25 cellular contexts compared by ENCODE assay signal in genomic region chr3:132198601-132199000, GRCh38.
"Had no signal": no experiment of that assay in that cellular context is flagged by ENCODE, and none has a peak within 500 bp of the region (broad histone marks: within the 10 kb centered on the region; RNA-seq: fewer than 3 reads in every experiment).

No MANE protein-coding gene starts in this region.

- DNase-seq: colonic mucosa; effector CD8-positive, alpha-beta T cell; endodermal cell; hypothalamus; immature natural killer cell; naive thymus-derived CD8-positive, alpha-beta T cell; nephron progenitor cell; occipital lobe; ovary; posterior cingulate gyrus; psoas muscle; right cardiac atrium; sigmoid colon; stimulated activated CD4-positive, alpha-beta T cell treated with anti-CD3 and anti-CD28 coated beads, Interleukin-15, amount 100 ng/mL, for 24 hours; stimulated activated CD4-positive, alpha-beta T cell treated with anti-CD3 and anti-CD28 coated beads, Interleukin-2, amount 100 ng/mL, for 48 hours; stimulated activated naive B cell treated with anti-CD40 and anti-IgM and Interleukin-4, amounts not matched to agents 10 μg/mL and 1 μg/mL and 100 μg/mL, for 72 hours; stimulated activated naive CD8-positive, alpha-beta T cell treated with anti-CD3 and anti-CD28 coated beads, Interleukin-15, amount 100 ng/mL, for 72 hours; thyroid gland had no signal

- H3K27me3 Mint-ChIP-seq: dendritic cell treated with granulocyte-macrophage colony-stimulating factor and Interleukin-4, amounts not matched to agents 40 ng/mL and 50 ng/mL, for 4 days had no signal

- H3K36me3 ChIP-seq: colonic mucosa, ovary, sigmoid colon, thyroid gland had no signal

- H3K4me1 ChIP-seq: colonic mucosa, psoas muscle, sigmoid colon had no signal

- H3K4me3 ChIP-seq: colonic mucosa, ovary, psoas muscle, sigmoid colon, skin epidermis, thyroid gland had no signal

- H3K4me3 Mint-ChIP-seq: central memory CD8-positive, alpha-beta T cell; dendritic cell treated with granulocyte-macrophage colony-stimulating factor and Interleukin-4, amounts not matched to agents 40 ng/mL and 50 ng/mL, for 4 days; endodermal cell; immature natural killer cell; naive thymus-derived CD8-positive, alpha-beta T cell; nephron progenitor cell; stimulated activated naive B cell treated with anti-CD40 and anti-IgM and Interleukin-4, amounts not matched to agents 10 μg/mL and 1 μg/mL and 100 μg/mL, for 72 hours; stimulated activated naive CD8-positive, alpha-beta T cell treated with anti-CD3 and anti-CD28 coated beads, Interleukin-15, amount 100 ng/mL, for 72 hours; type B pancreatic cell had no signal

- H3K9me3 ChIP-seq: colonic mucosa, ovary, psoas muscle, sigmoid colon, thyroid gland had no signal

- H3K36me3 Mint-ChIP-seq: immature natural killer cell; naive thymus-derived CD8-positive, alpha-beta T cell; stimulated activated naive B cell treated with anti-CD40 and anti-IgM and Interleukin-4, amounts not matched to agents 10 μg/mL and 1 μg/mL and 100 μg/mL, for 72 hours; type B pancreatic cell had no signal

- ATAC-seq: esophagus mucosa; left lobe of liver; naive thymus-derived CD8-positive, alpha-beta T cell; psoas muscle; right cardiac atrium; stimulated activated naive B cell treated with anti-CD40 and anti-IgM and Interleukin-4, amounts not matched to agents 10 μg/mL and 1 μg/mL and 100 μg/mL, for 72 hours; stimulated activated naive CD8-positive, alpha-beta T cell treated with anti-CD3 and anti-CD28 coated beads, Interleukin-15, amount 100 ng/mL, for 72 hours had no signal

- H3K27me3 ChIP-seq: colonic mucosa, ovary, sigmoid colon, thyroid gland had no signal

- H3K4me1 Mint-ChIP-seq: central memory CD8-positive, alpha-beta T cell; endodermal cell; immature natural killer cell; naive thymus-derived CD8-positive, alpha-beta T cell; nephron progenitor cell; stimulated activated naive B cell treated with anti-CD40 and anti-IgM and Interleukin-4, amounts not matched to agents 10 μg/mL and 1 μg/mL and 100 μg/mL, for 72 hours; stimulated activated naive CD8-positive, alpha-beta T cell treated with anti-CD3 and anti-CD28 coated beads, Interleukin-15, amount 100 ng/mL, for 72 hours had no signal

- H3K27ac ChIP-seq: colonic mucosa, epithelial cell of prostate, ovary, psoas muscle, sigmoid colon, skin epidermis, thyroid gland had no signal

- H3K9me3 Mint-ChIP-seq: dendritic cell treated with granulocyte-macrophage colony-stimulating factor and Interleukin-4, amounts not matched to agents 40 ng/mL and 50 ng/mL, for 4 days; endodermal cell; naive thymus-derived CD8-positive, alpha-beta T cell; nephron progenitor cell; stimulated activated naive B cell treated with anti-CD40 and anti-IgM and Interleukin-4, amounts not matched to agents 10 μg/mL and 1 μg/mL and 100 μg/mL, for 72 hours; stimulated activated naive CD8-positive, alpha-beta T cell treated with anti-CD3 and anti-CD28 coated beads, Interleukin-15, amount 100 ng/mL, for 72 hours had no signal

- H3K27ac Mint-ChIP-seq: dendritic cell treated with granulocyte-macrophage colony-stimulating factor and Interleukin-4, amounts not matched to agents 40 ng/mL and 50 ng/mL, for 4 days; endodermal cell; immature natural killer cell; nephron progenitor cell; stimulated activated naive B cell treated with anti-CD40 and anti-IgM and Interleukin-4, amounts not matched to agents 10 μg/mL and 1 μg/mL and 100 μg/mL, for 72 hours; type B pancreatic cell had no signal
